8 cellular contexts compared by ENCODE assay signal in the genomic region with DNA sequence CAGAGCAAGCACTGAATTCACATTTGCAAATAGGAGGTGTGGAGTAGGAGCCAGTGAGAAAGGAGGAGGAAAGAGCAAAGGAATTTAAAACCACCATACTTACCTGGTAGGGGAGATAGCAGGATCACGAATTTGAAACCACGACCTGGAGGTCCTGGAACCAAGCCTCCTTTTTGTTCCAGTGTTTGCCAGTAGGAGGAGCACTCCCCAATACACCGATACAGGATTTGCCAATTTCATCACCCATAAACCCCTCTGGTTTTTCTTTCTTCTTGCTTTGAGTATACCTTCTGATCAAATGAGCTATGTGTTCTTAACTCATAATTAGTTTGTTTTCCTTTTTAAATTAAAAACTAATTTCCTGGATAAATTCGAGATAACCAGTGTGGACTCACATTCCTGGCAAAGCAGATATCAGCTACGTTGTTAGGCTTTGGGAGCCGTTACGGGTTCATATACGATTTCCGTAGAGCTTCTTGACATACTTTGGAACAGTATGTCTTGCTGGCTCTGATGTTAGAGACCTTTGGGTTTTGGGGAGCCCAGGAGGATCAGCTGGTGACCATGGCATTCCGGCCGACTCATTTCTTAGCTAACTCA. TPM values are rescaled to one million over a fixed set of nuclear protein-coding genes. Genes with fewer than 3 reads are reported as not detected.
DNase-seq lines count a peak whose midpoint lies in the region; ATAC-seq and TF ChIP-seq lines count a peak whose summit lies in the region.

No MANE protein-coding gene starts in this region.

- CTCF ChIA-PET in HEK293T (lab: Yijun Ruan, JAX): interaction anchor here (0.6 to 1.8 kb wide), 11 partner anchors 8 to 602 kb away, joined by 3 to 8 read pairs (median 3); a partner anchor contains a TSS
- CTCF ChIA-PET in activated CD8-positive, alpha-beta T cell treated with anti-CD3 and anti-CD28 coated beads, Interleukin-2, amount 10 ng/mL, durations not matched to agents 7 days and 5 days (lab: Charles Lee): interaction anchor here (0.6 to 1.6 kb wide), 17 partner anchors 10 to 701 kb away, joined by 3 to 9 read pairs (median 4); a partner anchor contains a TSS

- H3K4me3 Mint-ChIP-seq in activated CD8-positive, alpha-beta T cell treated with anti-CD3 and anti-CD28 coated beads, Interleukin-2, amount 10 ng/mL, durations not matched to agents 7 days and 5 days: no peak overlapping the region

- ATAC-seq in activated CD8-positive, alpha-beta T cell treated with anti-CD3 and anti-CD28 coated beads, Interleukin-2, amount 10 ng/mL, durations not matched to agents 7 days and 5 days: peak; percentile 42

- no peak overlapping the region for H3K27ac Mint-ChIP-seq in activated CD8-positive, alpha-beta T cell treated with anti-CD3 and anti-CD28 coated beads, Interleukin-2, amount 10 ng/mL, durations not matched to agents 7 days and 5 days

- peak; percentile 73 for TF ChIP-seq CTCF in AG09309 (IDR thresholded peaks at IDR 0.05; ENCODE audit: control insufficient read depth, insufficient read depth, low read depth, low read length, missing control alignments)

- DNase-seq in AG09309 (ENCODE audit: low read depth): no peak
- peak; percentile 56 for DNase-seq in HEK293T (ENCODE audit: extremely low spot score)
- DNase-seq in activated CD8-positive, alpha-beta T cell treated with anti-CD3 and anti-CD28 coated beads, Interleukin-2, amount 10 ng/mL, durations not matched to agents 7 days and 5 days: peak; percentile 43
- DNase-seq in iris pigment epithelial cell (ENCODE audit: low read depth): peak; percentile 22
- no peak for DNase-seq in COR-L47 (lab: John Stamatoyannopoulos, UW)
- no peak for DNase-seq in NCI-H446 treated with DMSO at 0.1 percent for 48 hours (lab: John Stamatoyannopoulos, UW)
- no peak for DNase-seq in NCI-H446 (lab: John Stamatoyannopoulos, UW)
- no peak for DNase-seq in NCI-H2029 treated with DMSO at 0.1 percent for 48 hours (lab: John Stamatoyannopoulos, UW)

- no peaks in the 10 kb centered on the region for H3K9me3 Mint-ChIP-seq in activated CD8-positive, alpha-beta T cell treated with anti-CD3 and anti-CD28 coated beads, Interleukin-2, amount 10 ng/mL, durations not matched to agents 7 days and 5 days (ENCODE audit: insufficient read depth)

- peaks cover 4% of the 10 kb centered on the region for H3K27me3 Mint-ChIP-seq in activated CD8-positive, alpha-beta T cell treated with anti-CD3 and anti-CD28 coated beads, Interleukin-2, amount 10 ng/mL, durations not matched to agents 7 days and 5 days (ENCODE audit: low read depth)

- H3K4me1 Mint-ChIP-seq in activated CD8-positive, alpha-beta T cell treated with anti-CD3 and anti-CD28 coated beads, Interleukin-2, amount 10 ng/mL, durations not matched to agents 7 days and 5 days (ENCODE audit: low read depth): no peaks in the 10 kb centered on the region

- no peaks in the 10 kb centered on the region for H3K36me3 Mint-ChIP-seq in activated CD8-positive, alpha-beta T cell treated with anti-CD3 and anti-CD28 coated beads, Interleukin-2, amount 10 ng/mL, durations not matched to agents 7 days and 5 days (ENCODE audit: low read depth)

- POLR2A ChIA-PET in HEK293T (lab: Yijun Ruan, JAX): interaction anchor here (1.3 kb wide), 1 partner anchor 53 kb away, joined by 4 read pairs; a partner anchor contains a TSS
- POLR2A ChIA-PET in activated CD8-positive, alpha-beta T cell treated with anti-CD3 and anti-CD28 coated beads, Interleukin-2, amount 10 ng/mL, durations not matched to agents 7 days and 5 days (lab: Charles Lee): no interaction called here

- no peak overlapping the region for H3K4me3 ChIP-seq in AG09309 (ENCODE audit: control insufficient read depth, low read depth, low read length)

TF ChIP-seq in HEK293T, 16 proteins besides CTCF, POLR2A, EP300 and RAD21:
- TF ChIP-seq FOXK2 (IDR thresholded peaks at IDR 0.05): no peak
- no peak for TF ChIP-seq SP1 (IDR thresholded peaks at IDR 0.05)
- TF ChIP-seq NFRKB (IDR thresholded peaks at IDR 0.05): no peak
- TF ChIP-seq TARDBP (IDR thresholded peaks at IDR 0.05): no peak
- no peak for TF ChIP-seq ELF4 (IDR thresholded peaks at IDR 0.05)
- no peak for TF ChIP-seq CTBP1 (IDR thresholded peaks at IDR 0.05; ENCODE audit: borderline replicate concordance)
- no peak for TF ChIP-seq FOXA1 (IDR thresholded peaks at IDR 0.05)
- TF ChIP-seq FOXM1 (IDR thresholded peaks at IDR 0.05; ENCODE audit: borderline replicate concordance): no peak
- no peak for TF ChIP-seq SUZ12 (IDR thresholded peaks at IDR 0.05)
- TF ChIP-seq ARNT (IDR thresholded peaks at IDR 0.05): no peak
- no peak for TF ChIP-seq ZNF384 (IDR thresholded peaks at IDR 0.05)
- no peak for TF ChIP-seq LEF1 (IDR thresholded peaks at IDR 0.05; ENCODE audit: borderline replicate concordance)
- no peak for TF ChIP-seq L3MBTL2 (conservative IDR thresholded peaks at IDR 0.05)
- no peak for TF ChIP-seq BHLHE40 (IDR thresholded peaks at IDR 0.05; ENCODE audit: borderline replicate concordance)

RNA-seq across cellular contexts. Expression of a gene that starts 22.7 kb away (rescaled TPM):
- not detected for total RNA-seq in activated CD8-positive, alpha-beta T cell treated with anti-CD3 and anti-CD28 coated beads, Interleukin-2, amount 10 ng/mL, durations not matched to agents 7 days and 5 days

RNA-seq across cellular contexts. Expression of a gene that starts 53.6 kb away (rescaled TPM):
- total RNA-seq in activated CD8-positive, alpha-beta T cell treated with anti-CD3 and anti-CD28 coated beads, Interleukin-2, amount 10 ng/mL, durations not matched to agents 7 days and 5 days: 1 to 10 TPM; 7.7 to 8.5 TPM

Comparison
In these comparisons a context has a peak if more than half of its experiments do, and no peak if none do; other contexts are left out.
1. DNase-seq: peak in HEK293T (single experiment), activated CD8-positive, alpha-beta T cell treated with anti-CD3 and anti-CD28 coated beads, Interleukin-2, amount 10 ng/mL, durations not matched to agents 7 days and 5 days (single experiment) and iris pigment epithelial cell (single experiment); none in AG09309 (single experiment), COR-L47 (single experiment), NCI-H446 treated with DMSO at 0.1 percent for 48 hours (single experiment), NCI-H446 (0 of 2) and NCI-H2029 treated with DMSO at 0.1 percent for 48 hours (single experiment).